In genomic region chr13:100356889-100357288, GRCh38 we compare ENCODE assay signal across 30 cellular contexts.
DNase-seq lines count a peak whose midpoint lies in the region; ATAC-seq and TF ChIP-seq lines count a peak whose summit lies in the region.
"Had no signal": no experiment of that assay in that cellular context is flagged by ENCODE, and none has a peak within 500 bp of the region (broad histone marks: within the 10 kb centered on the region; RNA-seq: fewer than 3 reads in every experiment).

No MANE protein-coding gene starts in this region.

- H3K27me3 Mint-ChIP-seq in activated naive CD4-positive, alpha-beta T cell treated with anti-CD3 and anti-CD28 coated beads for 36 hours (ENCODE audit: low read depth), result no peaks in the 10 kb centered on the region
- H3K27me3 Mint-ChIP-seq: activated T-cell treated with anti-CD3 and anti-CD28 coated beads, Interleukin-2, amount 50 U/mL, for 24 hours; CD8-positive, alpha-beta memory T cell; effector memory CD8-positive, alpha-beta T cell; stimulated activated naive CD8-positive, alpha-beta T cell treated with anti-CD3 and anti-CD28 coated beads, Interleukin-15, Interleukin-2, amounts not matched to agents 100 ng/mL and 50 ng/mL, for 24 hours; T-helper 17 cell had no signal

- DNase-seq in GM03348 (ENCODE audit: low spot score) (peak; percentile 14), NOMO-1 treated with dmso at 0.1 percent for 144 hours (lab: John Stamatoyannopoulos, UW; ENCODE audit: unreplicated experiment) (peak; percentile 68), cardiac fibroblast (ENCODE audit: low read depth in 2 of 2) (peak; percentile 3 to 47)
- DNase-seq in activated naive CD4-positive, alpha-beta T cell treated with anti-CD3 and anti-CD28 coated beads for 36 hours, result no peak
- DNase-seq: activated CD4-positive, alpha-beta T cell treated with anti-CD3 and anti-CD28 coated beads for 4 hours; activated CD8-positive, alpha-beta memory T cell treated with anti-CD3 and anti-CD28 coated beads for 24 hours; activated T-cell treated with anti-CD3 and anti-CD28 coated beads, Interleukin-2, amount 50 U/mL, for 24 hours; CD8-positive, alpha-beta memory T cell; effector memory CD8-positive, alpha-beta T cell; GF-D8; islet precursor cell; mucosa of descending colon; NCI-H1105 treated with DMSO at 0.1 percent for 48 hours; NCI-H2081 treated with DMSO at 0.1 percent for 48 hours; NCI-H446; pancreas; Peyer's patch; SJCRH30; stimulated activated CD4-positive, alpha-beta T cell treated with anti-CD3 and anti-CD28 coated beads, Interleukin-4, amount 100 ng/mL, for 4 hours; T-helper 17 cell; thyroid gland had no signal

- no peak overlapping the region for H3K4me3 Mint-ChIP-seq in activated naive CD4-positive, alpha-beta T cell treated with anti-CD3 and anti-CD28 coated beads for 36 hours
- H3K4me3 Mint-ChIP-seq: activated T-cell treated with anti-CD3 and anti-CD28 coated beads, Interleukin-2, amount 50 U/mL, for 24 hours; CD8-positive, alpha-beta memory T cell; effector memory CD8-positive, alpha-beta T cell; nephron; stimulated activated naive CD8-positive, alpha-beta T cell treated with anti-CD3 and anti-CD28 coated beads, Interleukin-15, Interleukin-2, amounts not matched to agents 100 ng/mL and 50 ng/mL, for 24 hours; T-helper 17 cell had no signal

- no peak overlapping the region for H3K27ac Mint-ChIP-seq in activated naive CD4-positive, alpha-beta T cell treated with anti-CD3 and anti-CD28 coated beads for 36 hours
- H3K27ac Mint-ChIP-seq: activated T-cell treated with anti-CD3 and anti-CD28 coated beads, Interleukin-2, amount 50 U/mL, for 24 hours; CD8-positive, alpha-beta memory T cell; effector memory CD8-positive, alpha-beta T cell; nephron; stimulated activated naive CD8-positive, alpha-beta T cell treated with anti-CD3 and anti-CD28 coated beads, Interleukin-15, Interleukin-2, amounts not matched to agents 100 ng/mL and 50 ng/mL, for 24 hours; T-helper 17 cell had no signal

- peaks cover 4% of the 10 kb centered on the region for H3K36me3 Mint-ChIP-seq in activated naive CD4-positive, alpha-beta T cell treated with anti-CD3 and anti-CD28 coated beads for 36 hours (ENCODE audit: low read depth)

- no peaks in the 10 kb centered on the region for H3K9me3 Mint-ChIP-seq in activated naive CD4-positive, alpha-beta T cell treated with anti-CD3 and anti-CD28 coated beads for 36 hours
- H3K9me3 Mint-ChIP-seq: activated T-cell treated with anti-CD3 and anti-CD28 coated beads, Interleukin-2, amount 50 U/mL, for 24 hours; CD8-positive, alpha-beta memory T cell; effector memory CD8-positive, alpha-beta T cell; stimulated activated naive CD8-positive, alpha-beta T cell treated with anti-CD3 and anti-CD28 coated beads, Interleukin-15, Interleukin-2, amounts not matched to agents 100 ng/mL and 50 ng/mL, for 24 hours had no signal

- H3K4me3 ChIP-seq in cardiac fibroblast (replicated peaks in 1 of 2; ENCODE audit: low read depth in 2 of 2, low read length in 2 of 2), result no peak overlapping the region
- H3K4me3 ChIP-seq: HAP-1, mucosa of descending colon, pancreas, Peyer's patch, right atrium auricular region, SJCRH30, thyroid gland had no signal

- ATAC-seq in GM21717 (IDR thresholded peaks at IDR 0.05; ENCODE audit: unreplicated experiment), result no peak
- ATAC-seq in HG03460 (IDR thresholded peaks at IDR 0.05; ENCODE audit: unreplicated experiment), result no peak
- no peak for ATAC-seq in HG03457 (IDR thresholded peaks at IDR 0.05; ENCODE audit: unreplicated experiment)
- ATAC-seq: effector memory CD8-positive, alpha-beta T cell; esophagus mucosa; HepG2; mucosa of descending colon; pancreas; T-helper 17 cell had no signal

- TF ChIP-seq CTCF in cardiac fibroblast (IDR thresholded peaks at IDR 0.05; ENCODE audit: low read depth, low read length), result no peak

- intact Hi-C loops in activated naive CD4-positive, alpha-beta T cell treated with anti-CD3 and anti-CD28 coated beads for 36 hours (cut with micrococcal nuclease), result no loop called here

- no peaks in the 10 kb centered on the region for H3K4me1 Mint-ChIP-seq in activated naive CD4-positive, alpha-beta T cell treated with anti-CD3 and anti-CD28 coated beads for 36 hours (ENCODE audit: low read depth)
- H3K4me1 Mint-ChIP-seq: CD8-positive, alpha-beta memory T cell; nephron had no signal

- CTCF ChIA-PET in activated naive CD4-positive, alpha-beta T cell treated with anti-CD3 and anti-CD28 coated beads for 36 hours (lab: Charles Lee), result no interaction called here
